Comparison of ENCODE assay signal across 9 cellular contexts in the genomic region with DNA sequence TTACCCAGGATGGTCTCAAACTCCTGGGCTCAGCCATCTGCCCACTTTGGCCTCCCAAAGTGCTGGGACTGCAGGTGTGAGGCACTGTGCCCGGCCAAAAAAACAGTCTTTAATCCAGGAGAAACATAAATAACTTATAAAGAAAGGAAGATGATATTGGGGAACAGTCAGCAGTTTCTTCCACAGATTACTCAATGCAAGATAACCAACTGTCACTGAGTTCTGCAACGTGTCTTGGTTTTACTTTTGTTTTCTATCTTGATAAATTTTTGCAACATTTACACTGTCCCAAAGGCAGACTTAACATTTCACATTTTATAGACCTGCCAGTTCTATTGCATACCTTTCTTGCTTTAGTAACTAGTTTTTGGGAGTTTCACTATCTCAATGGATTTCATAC.
DNase-seq lines count a peak whose midpoint lies in the region; ATAC-seq lines count a peak whose summit lies in the region.
"Had no signal": no experiment of that assay in that cellular context is flagged by ENCODE, and none has a peak within 500 bp of the region (broad histone marks: within the 10 kb centered on the region; RNA-seq: fewer than 3 reads in every experiment).

No MANE protein-coding gene starts in this region.

- peak overlapping the region in 12 of 21 experiments; percentile 1 to 83 (median 40) for H3K27ac ChIP-seq in skin epidermis

- ATAC-seq in GM19025 (IDR thresholded peaks at IDR 0.05; ENCODE audit: low read depth, unreplicated experiment) (peak; percentile 65), HG02885 (IDR thresholded peaks at IDR 0.05; ENCODE audit: poor library complexity, unreplicated experiment) (peak; percentile 69)

- no peak overlapping the region for H3K4me3 ChIP-seq in skin epidermis

- intact Hi-C loops in head of caudate nucleus (cut with DNase I), result no loop called here

- peak; percentile 77 for DNase-seq in RPMI8226
- DNase-seq in OCI-M2 (lab: John Stamatoyannopoulos, UW; ENCODE audit: unreplicated experiment), result no peak
- DNase-seq in putamen (ENCODE audit: low spot score), result no peak
- DNase-seq in NCI-H1694 (lab: John Stamatoyannopoulos, UW), result no peak
- DNase-seq in head of caudate nucleus, result no peak
- DNase-seq: NCI-H1436 had no signal
